ENCODE assay signal across 15 cellular contexts in the genomic region with DNA sequence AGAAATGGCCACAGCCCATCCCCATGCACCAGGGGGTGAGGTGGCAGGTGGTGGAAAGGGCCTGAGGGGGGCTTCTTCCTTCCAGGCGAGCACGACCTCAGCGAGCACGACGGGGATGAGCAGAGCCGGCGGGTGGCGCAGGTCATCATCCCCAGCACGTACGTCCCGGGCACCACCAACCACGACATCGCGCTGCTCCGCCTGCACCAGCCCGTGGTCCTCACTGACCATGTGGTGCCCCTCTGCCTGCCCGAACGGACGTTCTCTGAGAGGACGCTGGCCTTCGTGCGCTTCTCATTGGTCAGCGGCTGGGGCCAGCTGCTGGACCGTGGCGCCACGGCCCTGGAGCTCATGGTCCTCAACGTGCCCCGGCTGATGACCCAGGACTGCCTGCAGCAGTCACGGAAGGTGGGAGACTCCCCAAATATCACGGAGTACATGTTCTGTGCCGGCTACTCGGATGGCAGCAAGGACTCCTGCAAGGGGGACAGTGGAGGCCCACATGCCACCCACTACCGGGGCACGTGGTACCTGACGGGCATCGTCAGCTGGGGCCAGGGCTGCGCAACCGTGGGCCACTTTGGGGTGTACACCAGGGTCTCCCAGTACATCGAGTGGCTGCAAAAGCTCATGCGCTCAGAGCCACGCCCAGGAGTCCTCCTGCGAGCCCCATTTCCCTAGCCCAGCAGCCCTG. TPM values are rescaled to one million over a fixed set of nuclear protein-coding genes. Genes with fewer than 3 reads are reported as not detected.
DNase-seq lines count a peak whose midpoint lies in the region; ATAC-seq and TF ChIP-seq lines count a peak whose summit lies in the region.
"Had no signal": no experiment of that assay in that cellular context is flagged by ENCODE, and none has a peak within 500 bp of the region (broad histone marks: within the 10 kb centered on the region; RNA-seq: fewer than 3 reads in every experiment).

No MANE protein-coding gene starts in this region.

- 84 to 94% (median 88%) methylated on average over 11 to 42 of the region's 42 CpGs for WGBS in spleen, 5 donors
- WGBS in body of pancreas, 2 donors: 74 to 84% methylated on average over 20 to 41 of the region's 42 CpGs

- H3K27ac Mint-ChIP-seq in naive thymus-derived CD8-positive, alpha-beta T cell: no peak overlapping the region

- H3K27me3 ChIP-seq in H7 (ENCODE audit: control insufficient read depth, insufficient read depth, low read length) (no peaks in the 10 kb centered on the region), lower lobe of right lung (ENCODE audit: low read depth) (peaks cover 7% of the 10 kb centered on the region), spleen (replicated peaks in 1 of 7) (peaks cover 0 to 26% (median 0%) of the 10 kb centered on the region in 7 donors), body of pancreas (no peaks in the 10 kb centered on the region)

- H3K4me1 Mint-ChIP-seq in naive thymus-derived CD8-positive, alpha-beta T cell: no peaks in the 10 kb centered on the region
- H3K4me1 Mint-ChIP-seq: CD4-positive, CD25-positive, alpha-beta regulatory T cell had no signal

- H3K36me3 Mint-ChIP-seq in naive thymus-derived CD8-positive, alpha-beta T cell: no peaks in the 10 kb centered on the region
- H3K36me3 Mint-ChIP-seq: CD4-positive, CD25-positive, alpha-beta regulatory T cell had no signal

- ATAC-seq in lower lobe of right lung: no peak
- no peak for ATAC-seq in body of pancreas
- ATAC-seq in naive thymus-derived CD8-positive, alpha-beta T cell: no peak

- TF ChIP-seq CTCF in coronary artery (IDR thresholded peaks at IDR 0.05) (no peak), lower lobe of right lung (IDR thresholded peaks at IDR 0.05) (no peak), spleen (IDR thresholded peaks at IDR 0.05 in 8 of 11, conservative IDR thresholded peaks at IDR 0.05 in 3 of 11) (no peak), body of pancreas (IDR thresholded peaks at IDR 0.05) (no peak)

- H3K36me3 ChIP-seq in H7 (replicated peaks; ENCODE audit: control insufficient read depth, insufficient read depth, low read length): no peaks in the 10 kb centered on the region
- no peaks in the 10 kb centered on the region for H3K36me3 ChIP-seq in lower lobe of right lung
- H3K36me3 ChIP-seq in spleen: no peaks in the 10 kb centered on the region
- no peaks in the 10 kb centered on the region for H3K36me3 ChIP-seq in body of pancreas (replicated peaks in 1 of 2; ENCODE audit: insufficient read depth in 1 of 2, low read depth in 2 of 2)

- H3K4me3 ChIP-seq in H7 (ENCODE audit: insufficient read depth, low read depth, low read length): no peak overlapping the region
- no peak overlapping the region for H3K4me3 ChIP-seq in coronary artery
- H3K4me3 ChIP-seq in lower lobe of right lung: no peak overlapping the region
- no peak overlapping the region for H3K4me3 ChIP-seq in spleen
- no peak overlapping the region for H3K4me3 ChIP-seq in body of pancreas

- TF ChIP-seq POLR2A in spleen (IDR thresholded peaks at IDR 0.05) (no peak), body of pancreas (IDR thresholded peaks at IDR 0.05) (no peak)

- no peaks in the 10 kb centered on the region for H3K4me1 ChIP-seq in lower lobe of right lung
- H3K4me1 ChIP-seq in spleen: no peaks in the 10 kb centered on the region
- H3K4me1 ChIP-seq in body of pancreas: peaks cover 6% of the 10 kb centered on the region

- H3K4me3 Mint-ChIP-seq in naive thymus-derived CD8-positive, alpha-beta T cell: no peak overlapping the region
- H3K4me3 Mint-ChIP-seq: CD4-positive, CD25-positive, alpha-beta regulatory T cell had no signal

- POLR2A ChIA-PET in naive thymus-derived CD8-positive, alpha-beta T cell (lab: Charles Lee): no interaction called here

- H3K27ac ChIP-seq in coronary artery (no peak overlapping the region), lower lobe of right lung (no peak overlapping the region), spleen (no peak overlapping the region), body of pancreas (no peak overlapping the region)

- H3K27me3 Mint-ChIP-seq in naive thymus-derived CD8-positive, alpha-beta T cell: peaks cover 0 to 32% (median 5%) of the 10 kb centered on the region in 5 donors

- no peaks in the 10 kb centered on the region for H3K9me3 Mint-ChIP-seq in naive thymus-derived CD8-positive, alpha-beta T cell

- no peaks in the 10 kb centered on the region for H3K9me3 ChIP-seq in lower lobe of right lung
- H3K9me3 ChIP-seq in spleen: no peaks in the 10 kb centered on the region
- H3K9me3 ChIP-seq in body of pancreas: no peaks in the 10 kb centered on the region

- intact Hi-C loops in lower lobe of right lung (cut with DNase I) (no loop called here), spleen (cut with DNase I; ENCODE audit: low total_unique reads) (no loop called here), body of pancreas (cut with DNase I) (no loop called here)

- DNase-seq in H7 (peak; percentile 60), coronary artery (ENCODE audit: low spot score) (peak; percentile 47), lower lobe of right lung (peak; percentile 25), spleen (peak; percentile 59), body of pancreas (no peak), midbrain (lab: John Stamatoyannopoulos, UW) (no peak)
- DNase-seq in naive thymus-derived CD8-positive, alpha-beta T cell: no peak
- DNase-seq: ACHN; CD4-positive, CD25-positive, alpha-beta regulatory T cell; IMR-90; Kasumi-1; NCI-H1105 treated with DMSO at 0.1 percent for 48 hours; NCI-H187; NCI-H748 treated with DMSO at 0.1 percent for 48 hours had no signal

RNA-seq across cellular contexts. Expression of a gene that starts 4.1 kb away (rescaled TPM):
- 1.3 and 2.1 TPM in 2 replicates for total RNA-seq in H7 (2014; rRNA removed; shearing (Covaris generic))
- total RNA-seq in lower lobe of right lung (8.9 TPM), spleen (1 to 10 TPM; 1.6 to 6.4 (median 3.0) TPM), body of pancreas (1 to 10 TPM; 2.3 to 6.7 TPM)
- 1 to 10 TPM; 1.8 to 4.2 (median 2.0) TPM for polyA plus RNA-seq in spleen
- not detected for total RNA-seq in naive thymus-derived CD8-positive, alpha-beta T cell
- polyA plus RNA-seq in naive thymus-derived CD8-positive, alpha-beta T cell: not detected
- total RNA-seq: CD4-positive, CD25-positive, alpha-beta regulatory T cell; H4 had no signal

RNA-seq across cellular contexts. Expression of a gene that starts 12.9 kb away (rescaled TPM):
- 0.28 and 1.5 TPM in 2 replicates for total RNA-seq in H7 (2014; rRNA removed; shearing (Covaris generic))
- total RNA-seq in lower lobe of right lung (not detected), spleen (not detected), body of pancreas (not detected)
- polyA plus RNA-seq in spleen: under 1 TPM in 1 of 3 donors, not detected in 2; 0.03 TPM
- under 1 TPM; 0.14 to 0.36 TPM for total RNA-seq in naive thymus-derived CD8-positive, alpha-beta T cell
- polyA plus RNA-seq in naive thymus-derived CD8-positive, alpha-beta T cell: under 1 TPM in 1 of 3 donors, not detected in 2; 0.16 TPM
- total RNA-seq: CD4-positive, CD25-positive, alpha-beta regulatory T cell; H4 had no signal
- polyA plus RNA-seq: CD4-positive, CD25-positive, alpha-beta regulatory T cell had no signal

RNA-seq across cellular contexts. Expression of a gene that starts 40.0 kb away (rescaled TPM):
- total RNA-seq in H7 (2014; rRNA removed; shearing (Covaris generic)): not detected in 2 replicates
- total RNA-seq in lower lobe of right lung: not detected
- not detected for total RNA-seq in spleen
- polyA plus RNA-seq in spleen: under 1 TPM in 1 of 3 donors, not detected in 2; 0.11 TPM
- total RNA-seq in body of pancreas: not detected
- not detected for total RNA-seq in naive thymus-derived CD8-positive, alpha-beta T cell
- polyA plus RNA-seq in naive thymus-derived CD8-positive, alpha-beta T cell: not detected
- total RNA-seq: CD4-positive, CD25-positive, alpha-beta regulatory T cell; H4; IMR-90 had no signal
- polyA plus RNA-seq: IMR-90 had no signal

Comparison
In these comparisons a context has a peak if more than half of its experiments do, and no peak if none do; other contexts are left out.
1. DNase-seq: peak in H7 (single experiment), coronary artery (single experiment), lower lobe of right lung (single experiment) and spleen (single experiment); none in body of pancreas (0 of 4), naive thymus-derived CD8-positive, alpha-beta T cell (0 of 10) and midbrain (single experiment).